ENCODE assay signal across 18 cellular contexts in genomic region chr14:95096476-95096875, GRCh38.
DNase-seq lines count a peak whose midpoint lies in the region; ATAC-seq and TF ChIP-seq lines count a peak whose summit lies in the region.
"Had no signal": no experiment of that assay in that cellular context is flagged by ENCODE, and none has a peak within 500 bp of the region (broad histone marks: within the 10 kb centered on the region; RNA-seq: fewer than 3 reads in every experiment).

No MANE protein-coding gene starts in this region.

- TF ChIP-seq CTCF in dorsolateral prefrontal cortex (IDR thresholded peaks at IDR 0.05 in 54 of 56, conservative IDR thresholded peaks at IDR 0.05 in 2 of 56; ENCODE audit: low read depth in 1 of 56, partially characterized antibody in 56 of 56) (no peak), type B pancreatic cell (conservative IDR thresholded peaks at IDR 0.05) (no peak), omental fat pad (IDR thresholded peaks at IDR 0.05) (no peak)

- peaks cover 16% of the 10 kb centered on the region for H3K4me1 Mint-ChIP-seq in activated T-cell treated with anti-CD3 and anti-CD28 coated beads, Interleukin-2, amount 50 U/mL, for 24 hours (ENCODE audit: low read depth)
- peaks cover 5% of the 10 kb centered on the region for H3K4me1 Mint-ChIP-seq in activated T-cell treated with anti-CD3 and anti-CD28 coated beads, Interleukin-2, amount 50 U/mL, for 72 hours (ENCODE audit: low read depth)
- H3K4me1 Mint-ChIP-seq in type B pancreatic cell (ENCODE audit: unreplicated experiment), result peaks cover 22% of the 10 kb centered on the region
- peaks cover 11% of the 10 kb centered on the region for H3K4me1 Mint-ChIP-seq in activated CD8-positive, alpha-beta T cell treated with anti-CD3 and anti-CD28 coated beads, Interleukin-2, amount 10 ng/mL, durations not matched to agents 7 days and 5 days (ENCODE audit: low read depth)

- no peak overlapping the region for H3K4me3 Mint-ChIP-seq in activated T-cell treated with anti-CD3 and anti-CD28 coated beads, Interleukin-2, amount 50 U/mL, for 24 hours
- no peak overlapping the region for H3K4me3 Mint-ChIP-seq in activated T-cell treated with anti-CD3 and anti-CD28 coated beads, Interleukin-2, amount 50 U/mL, for 72 hours
- H3K4me3 Mint-ChIP-seq in type B pancreatic cell, result peak overlapping the region; percentile 46
- no peak overlapping the region for H3K4me3 Mint-ChIP-seq in activated CD8-positive, alpha-beta T cell treated with anti-CD3 and anti-CD28 coated beads, Interleukin-2, amount 10 ng/mL, durations not matched to agents 7 days and 5 days
- H3K4me3 Mint-ChIP-seq: B cell had no signal

- H3K27me3 ChIP-seq in dorsolateral prefrontal cortex (no peaks in the 10 kb centered on the region), neuron (ENCODE audit: insufficient read depth, low read length) (no peaks in the 10 kb centered on the region)

- H3K27ac Mint-ChIP-seq in activated T-cell treated with anti-CD3 and anti-CD28 coated beads, Interleukin-2, amount 50 U/mL, for 24 hours, result peak overlapping the region; percentile 52
- H3K27ac Mint-ChIP-seq in activated T-cell treated with anti-CD3 and anti-CD28 coated beads, Interleukin-2, amount 50 U/mL, for 72 hours, result no peak overlapping the region
- no peak overlapping the region for H3K27ac Mint-ChIP-seq in type B pancreatic cell
- no peak overlapping the region for H3K27ac Mint-ChIP-seq in activated CD8-positive, alpha-beta T cell treated with anti-CD3 and anti-CD28 coated beads, Interleukin-2, amount 10 ng/mL, durations not matched to agents 7 days and 5 days
- H3K27ac Mint-ChIP-seq: B cell had no signal

- peaks cover 30% of the 10 kb centered on the region for H3K4me1 ChIP-seq in neuron (ENCODE audit: insufficient read depth, low read length)

- H3K9me3 Mint-ChIP-seq in activated T-cell treated with anti-CD3 and anti-CD28 coated beads, Interleukin-2, amount 50 U/mL, for 24 hours, result no peaks in the 10 kb centered on the region
- no peaks in the 10 kb centered on the region for H3K9me3 Mint-ChIP-seq in activated T-cell treated with anti-CD3 and anti-CD28 coated beads, Interleukin-2, amount 50 U/mL, for 72 hours
- H3K9me3 Mint-ChIP-seq in type B pancreatic cell, result no peaks in the 10 kb centered on the region
- no peaks in the 10 kb centered on the region for H3K9me3 Mint-ChIP-seq in activated CD8-positive, alpha-beta T cell treated with anti-CD3 and anti-CD28 coated beads, Interleukin-2, amount 10 ng/mL, durations not matched to agents 7 days and 5 days (ENCODE audit: insufficient read depth)

- ATAC-seq in activated T-cell treated with anti-CD3 and anti-CD28 coated beads, Interleukin-2, amount 50 U/mL, for 72 hours (replicated peaks in 1 of 2), result no peak
- no peak for ATAC-seq in omental fat pad (ENCODE audit: low FRiP score)
- ATAC-seq in activated CD8-positive, alpha-beta T cell treated with anti-CD3 and anti-CD28 coated beads, Interleukin-2, amount 10 ng/mL, durations not matched to agents 7 days and 5 days, result no peak

- DNase-seq in activated T-cell treated with anti-CD3 and anti-CD28 coated beads, Interleukin-2, amount 50 U/mL, for 24 hours, result no peak
- DNase-seq in activated T-cell treated with anti-CD3 and anti-CD28 coated beads, Interleukin-2, amount 50 U/mL, for 72 hours, result no peak
- no peak for DNase-seq in dorsolateral prefrontal cortex
- no peak for DNase-seq in type B pancreatic cell (ENCODE audit: extremely low spot score, unreplicated experiment)
- no peak for DNase-seq in central memory CD4-positive, alpha-beta T cell
- no peak for DNase-seq in omental fat pad (ENCODE audit: low spot score)
- DNase-seq in activated CD8-positive, alpha-beta T cell treated with anti-CD3 and anti-CD28 coated beads, Interleukin-2, amount 10 ng/mL, durations not matched to agents 7 days and 5 days, result no peak
- DNase-seq: 8988T, DMS79 treated with DMSO at 0.1 percent for 48 hours, H7, IMR-90, NCI-H1417 treated with DMSO at 0.1 percent for 48 hours, NCI-H187 treated with DMSO at 0.1 percent for 48 hours, NCI-H226, NCI-H524, NCI-H82 had no signal

- no peak overlapping the region for H2AFZ ChIP-seq in neuron (ENCODE audit: low read depth, low read length)

- peaks cover 92% of the 10 kb centered on the region for H3K36me3 Mint-ChIP-seq in activated T-cell treated with anti-CD3 and anti-CD28 coated beads, Interleukin-2, amount 50 U/mL, for 24 hours (ENCODE audit: low read depth)
- peaks cover 2 to 9% of the 10 kb centered on the region in 2 donors for H3K36me3 Mint-ChIP-seq in activated T-cell treated with anti-CD3 and anti-CD28 coated beads, Interleukin-2, amount 50 U/mL, for 72 hours (ENCODE audit: insufficient read depth in 2 of 2)
- H3K36me3 Mint-ChIP-seq in type B pancreatic cell, result peaks cover 30% of the 10 kb centered on the region
- H3K36me3 Mint-ChIP-seq in activated CD8-positive, alpha-beta T cell treated with anti-CD3 and anti-CD28 coated beads, Interleukin-2, amount 10 ng/mL, durations not matched to agents 7 days and 5 days (ENCODE audit: low read depth), result peaks cover 43% of the 10 kb centered on the region

- POLR2A ChIA-PET in activated CD8-positive, alpha-beta T cell treated with anti-CD3 and anti-CD28 coated beads, Interleukin-2, amount 10 ng/mL, durations not matched to agents 7 days and 5 days (lab: Charles Lee), result no interaction called here

- no peaks in the 10 kb centered on the region for H3K27me3 Mint-ChIP-seq in activated T-cell treated with anti-CD3 and anti-CD28 coated beads, Interleukin-2, amount 50 U/mL, for 24 hours
- no peaks in the 10 kb centered on the region for H3K27me3 Mint-ChIP-seq in activated T-cell treated with anti-CD3 and anti-CD28 coated beads, Interleukin-2, amount 50 U/mL, for 72 hours (ENCODE audit: low read depth)
- no peaks in the 10 kb centered on the region for H3K27me3 Mint-ChIP-seq in type B pancreatic cell
- H3K27me3 Mint-ChIP-seq in activated CD8-positive, alpha-beta T cell treated with anti-CD3 and anti-CD28 coated beads, Interleukin-2, amount 10 ng/mL, durations not matched to agents 7 days and 5 days (ENCODE audit: low read depth), result no peaks in the 10 kb centered on the region
- H3K27me3 Mint-ChIP-seq: B cell had no signal

- H3K4me3 ChIP-seq in dorsolateral prefrontal cortex (peak overlapping the region in 14 of 59 donors; percentile 0 to 31 (median 16)), neuron (ENCODE audit: low read length) (peak overlapping the region; percentile 6)

- no peaks in the 10 kb centered on the region for H3K9me3 ChIP-seq in neuron (ENCODE audit: low read length)

- CTCF ChIA-PET in activated CD8-positive, alpha-beta T cell treated with anti-CD3 and anti-CD28 coated beads, Interleukin-2, amount 10 ng/mL, durations not matched to agents 7 days and 5 days (lab: Charles Lee), result interaction anchor here (1.0 kb wide), 2 partner anchors 9 to 407 kb away, joined by 3 read pairs; no protein-coding TSS in a partner anchor

- peak overlapping the region in 54 of 59 donors; percentile 1 to 83 (median 58) for H3K27ac ChIP-seq in dorsolateral prefrontal cortex

- intact Hi-C loops in dorsolateral prefrontal cortex (cut with DNase I), result loop anchor here in 1 of 2 donors (5.0 kb wide), 2 partner anchors 336 to 409 kb away; no protein-coding TSS in a partner anchor

- peaks cover 47% of the 10 kb centered on the region for H3K36me3 ChIP-seq in neuron (ENCODE audit: insufficient read depth, low read length)
